Comparison of ENCODE assay signal across 27 cellular contexts in the genomic region with DNA sequence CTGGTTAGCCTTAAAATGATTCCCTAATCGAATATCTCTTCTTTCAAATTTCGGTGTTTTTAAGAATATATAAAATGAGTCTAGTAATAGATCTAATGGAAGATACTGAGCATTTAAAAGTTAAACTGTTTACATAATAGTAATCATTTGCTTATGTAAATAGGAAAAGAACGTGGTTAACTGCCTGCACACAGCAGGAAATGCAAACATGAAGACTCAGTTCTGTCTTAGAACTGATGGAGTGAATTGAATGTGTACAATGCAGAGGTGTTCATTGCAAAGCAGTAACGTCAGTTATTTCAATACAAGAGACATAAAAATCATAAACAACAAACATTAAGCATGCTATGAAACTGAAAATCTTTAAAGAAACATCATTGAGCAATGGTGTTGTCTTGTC.
"Had no signal": no experiment of that assay in that cellular context is flagged by ENCODE, and none has a peak within 500 bp of the region (broad histone marks: within the 10 kb centered on the region; RNA-seq: fewer than 3 reads in every experiment).

No MANE protein-coding gene starts in this region.

- H3K36me3 Mint-ChIP-seq: activated naive CD8-positive, alpha-beta T cell; brain; natural killer cell treated with Interleukin-12 subunit alpha and Interleukin-12 subunit beta and Interleukin-15 and Interleukin-18, amount 100 ng/mL, for 72 hours; WTC11 had no signal

- H3K27ac Mint-ChIP-seq: activated CD8-positive, alpha-beta T cell treated with anti-CD3 and anti-CD28 coated beads for 36 hours; activated naive CD8-positive, alpha-beta T cell; activated T-helper 17 cell treated with anti-CD3 and anti-CD28 coated beads, Interleukin-2, amount 50 U/mL, for 72 hours; brain; natural killer cell treated with Interleukin-12 subunit alpha and Interleukin-12 subunit beta and Interleukin-15 and Interleukin-18, amount 100 ng/mL, for 72 hours; WTC11 had no signal

- H3K4me3 ChIP-seq: adrenal gland, coronary artery, dorsolateral prefrontal cortex, gastrocnemius medialis, left lung, lower lobe of right lung, right atrium auricular region, suprapubic skin, tibial artery, upper lobe of right lung had no signal

- ATAC-seq: activated CD8-positive, alpha-beta T cell treated with anti-CD3 and anti-CD28 coated beads for 36 hours; activated T-cell treated with anti-CD3 and anti-CD28 coated beads, Interleukin-2, amount 50 U/mL, for 4 hours; activated T-helper 17 cell treated with anti-CD3 and anti-CD28 coated beads, Interleukin-2, amount 50 U/mL, for 72 hours; gastrocnemius medialis; left lung; lower lobe of right lung; natural killer cell treated with Interleukin-12 subunit alpha and Interleukin-12 subunit beta and Interleukin-15 and Interleukin-18, amount 100 ng/mL, for 72 hours; upper lobe of right lung; WTC11 had no signal

- H3K9me3 Mint-ChIP-seq: activated T-helper 17 cell treated with anti-CD3 and anti-CD28 coated beads, Interleukin-2, amount 50 U/mL, for 72 hours; WTC11 had no signal

- DNase-seq: activated CD4-positive, alpha-beta T cell treated with anti-CD3 and anti-CD28 coated beads, Interleukin-2, amount 50 U/mL, for 1 hour; activated CD8-positive, alpha-beta T cell treated with anti-CD3 and anti-CD28 coated beads for 36 hours; activated naive CD4-positive, alpha-beta T cell; activated T-cell treated with anti-CD3 and anti-CD28 coated beads, Interleukin-2, amount 50 U/mL, for 4 hours; adrenal gland; aorta; dorsolateral prefrontal cortex; effector memory CD4-positive, alpha-beta T cell; gastrocnemius medialis; glutamatergic neuron; left lung; lower lobe of right lung; mesendoderm; stimulated activated CD4-positive, alpha-beta T cell treated with anti-CD3 and anti-CD28 coated beads, Interleukin-15, amount 100 ng/mL, for 24 hours; stimulated activated CD4-positive, alpha-beta T cell treated with anti-CD3 and anti-CD28 coated beads, Interleukin-2, amount 100 ng/mL, for 24 hours; stimulated activated naive CD4-positive, alpha-beta T cell; tibial artery; upper lobe of right lung had no signal

- H3K36me3 ChIP-seq: adrenal gland, gastrocnemius medialis, left lung, lower lobe of right lung, right atrium auricular region, suprapubic skin, tibial artery, upper lobe of right lung had no signal

- H3K27me3 ChIP-seq: adrenal gland, dorsolateral prefrontal cortex, gastrocnemius medialis, left lung, right atrium auricular region, suprapubic skin, tibial artery, upper lobe of right lung had no signal

- FAIRE-seq: islet of Langerhans had no signal
